ENCODE assay signal across 1 cellular context in genomic region chr2:113142290-113142689, GRCh38.
TF ChIP-seq lines count a peak whose summit lies in the region.

No MANE protein-coding gene starts in this region.

TF ChIP-seq in HepG2, 621 proteins besides CTCF, POLR2A, EP300 and RAD21:
- TF ChIP-seq CSRNP2 (CRISPR knock-in tag; conservative IDR thresholded peaks at IDR 0.05; ENCODE audit: low read depth), result no peak
- peak; percentile 91 for TF ChIP-seq ZNF770 (CRISPR knock-in tag; IDR thresholded peaks at IDR 0.05)
